Comparison of ENCODE assay signal across 8 cellular contexts in genomic region chr10:114304566-114305421, GRCh38.
DNase-seq lines count a peak whose midpoint lies in the region; ATAC-seq, FAIRE-seq and TF ChIP-seq lines count a peak whose summit lies in the region.

No MANE protein-coding gene starts in this region.

- H3K4me3 ChIP-seq in A549 (peak overlapping the region; percentile 29; the same call in 2 of the 3 replicates), foreskin fibroblast (ENCODE audit: low read depth in 1 of 2, low read length in 2 of 2) (peak overlapping the region; percentile 30 to 48), upper lobe of right lung (peak overlapping the region; percentile 40)

- no peak for TF ChIP-seq CTCF in A549 (IDR thresholded peaks at IDR 0.05)
- peak; percentile 77 for TF ChIP-seq CTCF in foreskin fibroblast (IDR thresholded peaks at IDR 0.05; ENCODE audit: low read depth, low read length)
- peak; percentile 51 for TF ChIP-seq CTCF in upper lobe of right lung (IDR thresholded peaks at IDR 0.05)

- peak in 1 of 2 experiments; percentile 33; a peak in 1 of 5 replicates for TF ChIP-seq RAD21 in A549 (conservative IDR thresholded peaks at IDR 0.05 in 1 of 2, IDR thresholded peaks at IDR 0.05 in 1 of 2)

- H3K36me3 ChIP-seq in upper lobe of right lung: no peaks in the 10 kb centered on the region

- H3K27me3 Mint-ChIP-seq in activated T-cell treated with anti-CD3 and anti-CD28 coated beads, Interleukin-2, amount 50 U/mL, for 24 hours: no peaks in the 10 kb centered on the region

- ATAC-seq in A549 (peak; percentile 58 to 78; a peak in 5 of 6 replicates), HG03066 (IDR thresholded peaks at IDR 0.05; ENCODE audit: low read depth, unreplicated experiment) (peak; percentile 71), upper lobe of right lung (peak; percentile 71)

- intact Hi-C loops in posterior cingulate gyrus (cut with DNase I) (loop anchor here (5.0 kb wide), 1 partner anchor 483 kb away; no protein-coding TSS in a partner anchor), upper lobe of right lung (cut with DNase I) (no loop called here)

- peak overlapping the region; percentile 89 for H3K4me2 ChIP-seq in A549

- POLR2A ChIA-PET in A549 (lab: Yijun Ruan, JAX): interaction anchor here (1.0 to 1.8 kb wide), 4 partner anchors 68 to 223 kb away, joined by 3 to 8 read pairs (median 3); no protein-coding TSS in a partner anchor

- peak overlapping the region; percentile 75 for H3K4me3 Mint-ChIP-seq in activated T-cell treated with anti-CD3 and anti-CD28 coated beads, Interleukin-2, amount 50 U/mL, for 24 hours

- FAIRE-seq in A549 (lab: Jason Lieb, UNC): no peak
- no peak for FAIRE-seq in GM18507 (lab: Jason Lieb, UNC)

- peak in 1 of 2 experiments; percentile 37 for DNase-seq in A549 (ENCODE audit: low read depth in 1 of 2, low spot score in 1 of 2)
- DNase-seq in GM18507 (ENCODE audit: extremely low spot score, insufficient read length, low read depth): peak; percentile 29
- peak; percentile 84 for DNase-seq in NCI-H748 (lab: John Stamatoyannopoulos, UW; ENCODE audit: unreplicated experiment)
- peak; percentile 74 for DNase-seq in activated T-cell treated with anti-CD3 and anti-CD28 coated beads, Interleukin-2, amount 50 U/mL, for 24 hours
- no peak for DNase-seq in foreskin fibroblast
- DNase-seq in posterior cingulate gyrus: peak in 8 of 10 donors; percentile 35 to 91 (median 54)
- peak; percentile 74 for DNase-seq in upper lobe of right lung

- no peak for TF ChIP-seq EP300 in A549 (IDR thresholded peaks at IDR 0.05)

- H3K4me1 Mint-ChIP-seq in activated T-cell treated with anti-CD3 and anti-CD28 coated beads, Interleukin-2, amount 50 U/mL, for 24 hours (ENCODE audit: low read depth): peaks cover 14% of the 10 kb centered on the region

- no peaks in the 10 kb centered on the region for H3K27me3 ChIP-seq in upper lobe of right lung

- no peaks in the 10 kb centered on the region for H3K9me3 ChIP-seq in A549
- H3K9me3 ChIP-seq in upper lobe of right lung: no peaks in the 10 kb centered on the region

- no peak overlapping the region for H3K27ac Mint-ChIP-seq in activated T-cell treated with anti-CD3 and anti-CD28 coated beads, Interleukin-2, amount 50 U/mL, for 24 hours

- no peaks in the 10 kb centered on the region for H3K9me3 Mint-ChIP-seq in activated T-cell treated with anti-CD3 and anti-CD28 coated beads, Interleukin-2, amount 50 U/mL, for 24 hours

- WGBS in A549 (ENCODE audit: missing lambda C conversion rate): 63% methylated on average over 24 of the region's 41 CpGs

- H3K27ac ChIP-seq in A549: peak overlapping the region; percentile 62 to 78
- no peak overlapping the region for H3K27ac ChIP-seq in upper lobe of right lung

- no peak for TF ChIP-seq POLR2A in A549 (IDR thresholded peaks at IDR 0.05; ENCODE audit: low read length)

- H3K36me3 Mint-ChIP-seq in activated T-cell treated with anti-CD3 and anti-CD28 coated beads, Interleukin-2, amount 50 U/mL, for 24 hours (ENCODE audit: low read depth): peaks cover 10% of the 10 kb centered on the region

- CTCF ChIA-PET in A549 (lab: Yijun Ruan, JAX): interaction anchor here (0.6 to 3.1 kb wide), 79 partner anchors 8 to 517 kb away, joined by 3 to 140 read pairs (median 7); partner anchors contain the start of genes AFAP1L2 and FHIP2A

- H3K4me1 ChIP-seq in A549: peaks cover 28% of the 10 kb centered on the region
- H3K4me1 ChIP-seq in upper lobe of right lung: peaks cover 7% of the 10 kb centered on the region

TF ChIP-seq in A549, 52 proteins besides CTCF, POLR2A, EP300 and RAD21:
- no peak for TF ChIP-seq USF2 (IDR thresholded peaks at IDR 0.05)
- no peak for TF ChIP-seq SMC3 (IDR thresholded peaks at IDR 0.05)
- no peak for TF ChIP-seq RNF2 (IDR thresholded peaks at IDR 0.05; ENCODE audit: borderline replicate concordance, low read depth)
- no peak for TF ChIP-seq EHMT2 (IDR thresholded peaks at IDR 0.05; ENCODE audit: low read depth)
- no peak for TF ChIP-seq PHF8 (IDR thresholded peaks at IDR 0.05; ENCODE audit: borderline replicate concordance, low read depth)

Comparison
In these comparisons a context has a peak if more than half of its experiments do, and no peak if none do; other contexts are left out.
1. DNase-seq: peak in GM18507 (single experiment), NCI-H748 (single experiment), activated T-cell treated with anti-CD3 and anti-CD28 coated beads, Interleukin-2, amount 50 U/mL, for 24 hours (single experiment), posterior cingulate gyrus (8 of 10) and upper lobe of right lung (single experiment); none in foreskin fibroblast (0 of 2).
2. Peak in every context shown above with its lines, with median percentiles within 50 percentile points of each other: ATAC-seq and H3K4me3 ChIP-seq.